21 cellular contexts compared by ENCODE assay signal in the genomic region with DNA sequence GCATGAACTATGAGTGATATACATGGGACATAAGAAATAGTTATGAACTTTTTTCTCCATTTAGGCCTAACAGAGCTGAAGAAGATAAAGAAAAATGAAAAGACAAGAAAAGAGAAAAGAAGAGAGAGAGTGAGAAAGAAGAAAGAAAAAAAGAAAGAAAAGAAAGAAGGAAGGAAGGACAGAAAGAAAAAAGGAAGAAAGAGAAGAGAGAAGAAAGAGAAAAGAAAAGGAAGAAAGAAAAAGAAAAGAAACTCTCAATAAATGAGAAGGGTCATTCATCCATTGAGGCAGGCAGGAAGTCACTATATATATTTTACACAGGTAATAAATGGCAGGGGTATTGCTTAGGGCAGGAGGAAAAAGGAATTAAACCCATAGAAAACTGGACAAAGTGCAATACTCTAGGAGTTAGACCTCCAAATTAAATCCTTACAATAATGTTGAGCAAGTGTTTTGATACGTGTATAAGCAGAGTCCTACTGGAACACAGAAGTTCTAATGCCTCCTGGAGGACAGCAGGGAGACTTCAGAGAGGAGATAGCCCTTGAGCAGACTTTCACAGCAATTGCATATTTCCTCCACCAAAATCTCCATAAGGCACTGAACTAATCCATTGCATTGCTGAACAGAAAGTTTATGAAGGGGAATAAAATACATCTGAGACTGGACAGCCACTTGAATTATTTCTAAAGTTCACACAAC.
DNase-seq lines count a peak whose midpoint lies in the region; ATAC-seq, FAIRE-seq and TF ChIP-seq lines count a peak whose summit lies in the region.
"Had no signal": no experiment of that assay in that cellular context is flagged by ENCODE, and none has a peak within 500 bp of the region (broad histone marks: within the 10 kb centered on the region; RNA-seq: fewer than 3 reads in every experiment).

No MANE protein-coding gene starts in this region.

- no peaks in the 10 kb centered on the region for H3K36me3 ChIP-seq in K562 (ENCODE audit: control insufficient read depth, insufficient read depth, low read length)
- no peaks in the 10 kb centered on the region for H3K36me3 ChIP-seq in mucosa of descending colon (ENCODE audit: low read depth)
- no peaks in the 10 kb centered on the region for H3K36me3 ChIP-seq in sigmoid colon
- H3K36me3 ChIP-seq: esophagus squamous epithelium, heart left ventricle, SJCRH30 had no signal

- H3K4me1 ChIP-seq in K562 (replicated peaks in 1 of 2; ENCODE audit: control insufficient read depth in 2 of 2, insufficient read depth in 2 of 2, low read length in 2 of 2) (no peaks in the 10 kb centered on the region), mucosa of descending colon (ENCODE audit: low read depth) (peaks cover 24% of the 10 kb centered on the region), sigmoid colon (no peaks in the 10 kb centered on the region)
- H3K4me1 ChIP-seq: esophagus squamous epithelium, SJCRH30 had no signal

- intact Hi-C loops in K562 (cut with micrococcal nuclease) (no loop called here), mucosa of descending colon (cut with DNase I, micrococcal nuclease) (loop anchor here in 1 of 2 donors (10.0 kb wide), 1 partner anchor 54 kb away; no protein-coding TSS in a partner anchor), sigmoid colon (cut with DNase I) (no loop called here)

- H3K9me3 ChIP-seq in K562 (replicated peaks; ENCODE audit: control insufficient read depth, insufficient read depth, low read depth, low read length): no peaks in the 10 kb centered on the region
- H3K9me3 ChIP-seq in mucosa of descending colon: no peaks in the 10 kb centered on the region
- H3K9me3 ChIP-seq in sigmoid colon: no peaks in the 10 kb centered on the region
- H3K9me3 ChIP-seq: esophagus squamous epithelium, SJCRH30 had no signal

- no peak overlapping the region for H2AFZ ChIP-seq in K562 (ENCODE audit: low read depth, low read length)

- BruUV-seq in K562 (replicated peaks; lab: Mats Ljungman, UMichigan): no TSS peak

- no peaks in the 10 kb centered on the region for H3K36me3 Mint-ChIP-seq in activated CD4-positive, alpha-beta T cell treated with anti-CD3 and anti-CD28 coated beads, Interleukin-2, amount 10 ng/mL, durations not matched to agents 7 days and 5 days (ENCODE audit: low read depth)
- H3K36me3 Mint-ChIP-seq: activated CD4-positive, alpha-beta memory T cell treated with anti-CD3 and anti-CD28 coated beads for 36 hours; activated naive CD8-positive, alpha-beta T cell treated with anti-CD3 and anti-CD28 coated beads, Interleukin-2, amount 10 ng/mL, durations not matched to agents 7 days and 5 days had no signal

- H3K9me3 Mint-ChIP-seq in activated CD4-positive, alpha-beta T cell treated with anti-CD3 and anti-CD28 coated beads, Interleukin-2, amount 10 ng/mL, durations not matched to agents 7 days and 5 days: no peaks in the 10 kb centered on the region
- H3K9me3 Mint-ChIP-seq: activated CD4-positive, alpha-beta memory T cell treated with anti-CD3 and anti-CD28 coated beads for 36 hours had no signal

- DNase-seq in ELR (ENCODE audit: low read depth) (peak; percentile 10), M059J (ENCODE audit: low read depth) (peak; percentile 24), K562 (ENCODE audit: extremely low read depth in 1 of 4, low spot score in 3 of 4) (no peak), mucosa of descending colon (no peak), sigmoid colon (no peak)
- no peak for DNase-seq in activated CD4-positive, alpha-beta T cell treated with anti-CD3 and anti-CD28 coated beads, Interleukin-2, amount 10 ng/mL, durations not matched to agents 7 days and 5 days
- DNase-seq: activated CD4-positive, alpha-beta memory T cell treated with anti-CD3 and anti-CD28 coated beads for 36 hours; activated naive CD8-positive, alpha-beta T cell treated with anti-CD3 and anti-CD28 coated beads, Interleukin-2, amount 10 ng/mL, durations not matched to agents 7 days and 5 days; DMS 273 treated with DMSO at 0.1 percent for 48 hours; esophagus squamous epithelium; heart left ventricle; Karpas-422; NCI-H1694 treated with DMSO at 0.1 percent for 48 hours; NCI-H446; nucleus accumbens; SJCRH30; stimulated activated CD4-positive, alpha-beta T cell treated with anti-CD3 and anti-CD28 coated beads, Interleukin-4, amount 100 ng/mL, for 1 hour; stimulated activated CD8-positive, alpha-beta memory T cell treated with anti-CD3 and anti-CD28 coated beads, Interleukin-4, amount 100 ng/mL, for 48 hours had no signal

- FAIRE-seq in K562 (lab: Jason Lieb, UNC): no peak
- FAIRE-seq: bronchial epithelial cell, GM19239 had no signal

- H3K4me3 Mint-ChIP-seq in activated CD4-positive, alpha-beta T cell treated with anti-CD3 and anti-CD28 coated beads, Interleukin-2, amount 10 ng/mL, durations not matched to agents 7 days and 5 days: no peak overlapping the region
- H3K4me3 Mint-ChIP-seq: activated CD4-positive, alpha-beta memory T cell treated with anti-CD3 and anti-CD28 coated beads for 36 hours; activated naive CD8-positive, alpha-beta T cell treated with anti-CD3 and anti-CD28 coated beads, Interleukin-2, amount 10 ng/mL, durations not matched to agents 7 days and 5 days had no signal

- no peaks in the 10 kb centered on the region for H4K20me1 ChIP-seq in K562 (replicated peaks; ENCODE audit: control insufficient read depth, insufficient read depth, low read length)

- POLR2A ChIA-PET in K562 (lab: Yijun Ruan, JAX): interaction anchor here (0.6 kb wide), 1 partner anchor 1704 kb away, joined by 6 read pairs; no protein-coding TSS in a partner anchor
- POLR2A ChIA-PET in activated CD4-positive, alpha-beta T cell treated with anti-CD3 and anti-CD28 coated beads, Interleukin-2, amount 10 ng/mL, durations not matched to agents 7 days and 5 days (lab: Charles Lee): no interaction called here

- TF ChIP-seq RAD21 in K562 (CRISPR knock-in tag; conservative IDR thresholded peaks at IDR 0.05 in 1 of 2, IDR thresholded peaks at IDR 0.05 in 1 of 2): no peak

- H3K79me2 ChIP-seq in K562 (ENCODE audit: control insufficient read depth, insufficient read depth, low read length): no peaks in the 10 kb centered on the region

- WGBS in K562 (ENCODE audit: insufficient coverage, low coverage, missing lambda C conversion rate): 0% methylated on average over 1 of the region's 1 CpG
- 59 to 61% methylated on average over 1 of the region's 1 CpG for WGBS in sigmoid colon, 2 donors

- H3K4me3 ChIP-seq in K562 (no peak overlapping the region), mucosa of descending colon (no peak overlapping the region), sigmoid colon (no peak overlapping the region)
- H3K4me3 ChIP-seq: esophagus squamous epithelium, heart left ventricle, SJCRH30 had no signal

- H3K27ac ChIP-seq in K562 (ENCODE audit: extremely low read depth, low read depth, low read length) (no peak overlapping the region), sigmoid colon (no peak overlapping the region)
- H3K27ac ChIP-seq: esophagus squamous epithelium, heart left ventricle, SJCRH30 had no signal

- TF ChIP-seq CTCF in K562 (IDR thresholded peaks at IDR 0.05 in 2 of 3, conservative IDR thresholded peaks at IDR 0.05 in 1 of 3; ENCODE audit: insufficient read depth in 2 of 3, low read depth in 1 of 3, low read length in 3 of 3) (no peak), mucosa of descending colon (IDR thresholded peaks at IDR 0.05) (no peak), sigmoid colon (IDR thresholded peaks at IDR 0.05) (no peak)

- H3K27me3 ChIP-seq in K562 (ENCODE audit: control insufficient read depth in 2 of 2, insufficient read depth in 2 of 2, low read length in 2 of 2) (no peaks in the 10 kb centered on the region), sigmoid colon (no peaks in the 10 kb centered on the region)
- H3K27me3 ChIP-seq: esophagus squamous epithelium, heart left ventricle, SJCRH30 had no signal

- ATAC-seq in K562 (no peak), mucosa of descending colon (peak; percentile 67), GM18858 (IDR thresholded peaks at IDR 0.05; ENCODE audit: unreplicated experiment) (no peak)

- TF ChIP-seq EP300 in K562 (IDR thresholded peaks at IDR 0.05; ENCODE audit: low read length): no peak
- TF ChIP-seq EP300 in sigmoid colon (IDR thresholded peaks at IDR 0.05): no peak

- H3K9ac ChIP-seq in K562 (ENCODE audit: insufficient read depth in 1 of 2, low read depth in 2 of 2, low read length in 2 of 2): no peak overlapping the region

- CTCF ChIA-PET in K562 (lab: Yijun Ruan, JAX; ENCODE audit: low intra/inter-chr PET ratio): no interaction called here
- CTCF ChIA-PET in activated CD4-positive, alpha-beta T cell treated with anti-CD3 and anti-CD28 coated beads, Interleukin-2, amount 10 ng/mL, durations not matched to agents 7 days and 5 days (lab: Charles Lee): interaction anchor here (0.6 kb wide), 1 partner anchor 307 kb away, joined by 3 read pairs; no protein-coding TSS in a partner anchor

- no peaks in the 10 kb centered on the region for H3K27me3 Mint-ChIP-seq in activated CD4-positive, alpha-beta T cell treated with anti-CD3 and anti-CD28 coated beads, Interleukin-2, amount 10 ng/mL, durations not matched to agents 7 days and 5 days
- H3K27me3 Mint-ChIP-seq: activated CD4-positive, alpha-beta memory T cell treated with anti-CD3 and anti-CD28 coated beads for 36 hours; activated naive CD8-positive, alpha-beta T cell treated with anti-CD3 and anti-CD28 coated beads, Interleukin-2, amount 10 ng/mL, durations not matched to agents 7 days and 5 days had no signal

- TF ChIP-seq POLR2A in K562 (conservative IDR thresholded peaks at IDR 0.05): no peak
- no peak for TF ChIP-seq POLR2A in sigmoid colon (IDR thresholded peaks at IDR 0.05)

- no peak overlapping the region for H3K27ac Mint-ChIP-seq in activated CD4-positive, alpha-beta T cell treated with anti-CD3 and anti-CD28 coated beads, Interleukin-2, amount 10 ng/mL, durations not matched to agents 7 days and 5 days
- H3K27ac Mint-ChIP-seq: activated CD4-positive, alpha-beta memory T cell treated with anti-CD3 and anti-CD28 coated beads for 36 hours; activated naive CD8-positive, alpha-beta T cell treated with anti-CD3 and anti-CD28 coated beads, Interleukin-2, amount 10 ng/mL, durations not matched to agents 7 days and 5 days had no signal

- in situ Hi-C loops in K562 (cut with MboI): no loop called here

- H3K9me1 ChIP-seq in K562 (ENCODE audit: control insufficient read depth, insufficient read depth, low read length): no peaks in the 10 kb centered on the region

- H3K4me1 Mint-ChIP-seq in activated CD4-positive, alpha-beta T cell treated with anti-CD3 and anti-CD28 coated beads, Interleukin-2, amount 10 ng/mL, durations not matched to agents 7 days and 5 days: no peaks in the 10 kb centered on the region
- H3K4me1 Mint-ChIP-seq: activated naive CD8-positive, alpha-beta T cell treated with anti-CD3 and anti-CD28 coated beads, Interleukin-2, amount 10 ng/mL, durations not matched to agents 7 days and 5 days had no signal

- H3K4me2 ChIP-seq in K562 (ENCODE audit: insufficient read depth, low read length): no peak overlapping the region

Comparison
In these comparisons a context has a peak if more than half of its experiments do, and no peak if none do; other contexts are left out.
1. DNase-seq: peak in ELR (single experiment) and M059J (single experiment); none in K562 (0 of 4), mucosa of descending colon (0 of 3), activated CD4-positive, alpha-beta T cell treated with anti-CD3 and anti-CD28 coated beads, Interleukin-2, amount 10 ng/mL, durations not matched to agents 7 days and 5 days (single experiment) and sigmoid colon (single experiment).